In the genomic region with DNA sequence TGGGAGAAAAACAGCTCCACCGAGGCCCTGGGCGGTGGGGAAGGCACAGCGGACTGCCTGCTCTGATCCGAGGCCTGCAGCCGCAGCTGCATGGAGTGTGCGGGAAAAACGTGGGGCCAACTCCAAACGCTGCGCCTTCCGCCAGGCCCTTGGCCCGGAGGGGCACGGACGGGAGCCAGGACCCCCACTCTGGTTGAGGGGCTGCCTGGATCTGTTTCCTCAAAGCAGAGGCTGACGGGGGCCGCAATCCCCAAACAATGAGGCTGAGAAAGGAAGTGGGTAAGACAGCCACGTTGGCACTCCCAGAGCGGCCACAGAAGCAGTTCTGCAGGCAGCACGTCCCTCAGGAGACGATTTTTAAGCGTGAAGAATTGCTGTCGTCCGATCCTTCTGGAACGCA, we compare ENCODE assay signal across 18 cellular contexts.
"Had no signal": no experiment of that assay in that cellular context is flagged by ENCODE, and none has a peak within 500 bp of the region (broad histone marks: within the 10 kb centered on the region; RNA-seq: fewer than 3 reads in every experiment).

No MANE protein-coding gene starts in this region.

- H3K4me3 ChIP-seq: psoas muscle, testis had no signal

- H3K27me3 ChIP-seq: testis had no signal

- H3K9me3 ChIP-seq: psoas muscle, testis had no signal

- DNase-seq: activated B cell treated with CpG ODN at 0.5 μM for 24 hours; activated CD4-positive, alpha-beta T cell treated with anti-CD3 and anti-CD28 coated beads for 4 hours; activated CD8-positive, alpha-beta T cell treated with anti-CD3 and anti-CD28 coated beads for 36 hours; activated naive CD4-positive, alpha-beta T cell treated with anti-CD3 and anti-CD28 coated beads, Interleukin-2, amount 10 ng/mL, durations not matched to agents 7 days and 5 days; activated naive CD8-positive, alpha-beta T cell treated with anti-CD3 and anti-CD28 coated beads, Interleukin-2, amount 50 U/mL, for 24 hours; activated T-cell treated with anti-CD3 and anti-CD28 coated beads, Interleukin-2, amount 50 U/mL, for 4 hours; anterior cingulate cortex; cortex of kidney; erythroblast; immature natural killer cell; midbrain; stimulated activated CD4-positive, alpha-beta T cell treated with anti-CD3 and anti-CD28 coated beads, Interleukin-4, amount 100 ng/mL, for 4 hours; T-cell; testis had no signal

- ATAC-seq: activated CD8-positive, alpha-beta T cell treated with anti-CD3 and anti-CD28 coated beads for 36 hours; activated naive CD8-positive, alpha-beta T cell treated with anti-CD3 and anti-CD28 coated beads, Interleukin-2, amount 50 U/mL, for 24 hours; activated T-cell treated with anti-CD3 and anti-CD28 coated beads, Interleukin-2, amount 50 U/mL, for 4 hours; psoas muscle; sciatic nerve; SK-N-SH treated with all-trans-retinoic acid at 6 μM for 48 hours; stimulated activated memory B cell treated with anti-CD40 and anti-IgM and Interleukin-4, amounts not matched to agents 10 μg/mL and 1 μg/mL and 100 μg/mL, for 72 hours; T-cell had no signal

- H3K4me1 ChIP-seq: psoas muscle, testis had no signal

- H3K27ac ChIP-seq: psoas muscle, testis had no signal
